Comparison of ENCODE assay signal across 1 cellular context in the genomic region with DNA sequence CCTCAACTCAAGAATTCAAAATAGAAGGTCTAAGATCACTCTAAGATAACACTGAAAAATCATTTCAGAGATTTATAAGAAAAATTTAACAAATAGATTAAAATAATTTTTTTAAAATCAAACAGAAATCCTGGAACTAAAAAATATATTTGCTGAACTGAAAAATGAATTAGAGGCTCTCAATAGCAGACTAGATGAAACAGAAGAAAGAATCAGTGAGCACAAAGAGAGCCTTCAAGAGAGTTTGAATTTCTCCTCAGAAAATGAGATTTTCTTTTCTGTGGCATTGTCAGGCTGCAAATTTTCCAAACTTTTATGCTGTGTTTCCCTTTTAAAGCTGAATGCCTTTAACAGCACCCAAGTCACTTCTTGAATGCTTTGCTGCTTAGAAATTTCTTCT.
TF ChIP-seq lines count a peak whose summit lies in the region.

No MANE protein-coding gene starts in this region.

TF ChIP-seq in GM23338, 12 proteins besides CTCF, POLR2A, EP300 and RAD21 (continued from another document):
- TF ChIP-seq, protein P1, sequence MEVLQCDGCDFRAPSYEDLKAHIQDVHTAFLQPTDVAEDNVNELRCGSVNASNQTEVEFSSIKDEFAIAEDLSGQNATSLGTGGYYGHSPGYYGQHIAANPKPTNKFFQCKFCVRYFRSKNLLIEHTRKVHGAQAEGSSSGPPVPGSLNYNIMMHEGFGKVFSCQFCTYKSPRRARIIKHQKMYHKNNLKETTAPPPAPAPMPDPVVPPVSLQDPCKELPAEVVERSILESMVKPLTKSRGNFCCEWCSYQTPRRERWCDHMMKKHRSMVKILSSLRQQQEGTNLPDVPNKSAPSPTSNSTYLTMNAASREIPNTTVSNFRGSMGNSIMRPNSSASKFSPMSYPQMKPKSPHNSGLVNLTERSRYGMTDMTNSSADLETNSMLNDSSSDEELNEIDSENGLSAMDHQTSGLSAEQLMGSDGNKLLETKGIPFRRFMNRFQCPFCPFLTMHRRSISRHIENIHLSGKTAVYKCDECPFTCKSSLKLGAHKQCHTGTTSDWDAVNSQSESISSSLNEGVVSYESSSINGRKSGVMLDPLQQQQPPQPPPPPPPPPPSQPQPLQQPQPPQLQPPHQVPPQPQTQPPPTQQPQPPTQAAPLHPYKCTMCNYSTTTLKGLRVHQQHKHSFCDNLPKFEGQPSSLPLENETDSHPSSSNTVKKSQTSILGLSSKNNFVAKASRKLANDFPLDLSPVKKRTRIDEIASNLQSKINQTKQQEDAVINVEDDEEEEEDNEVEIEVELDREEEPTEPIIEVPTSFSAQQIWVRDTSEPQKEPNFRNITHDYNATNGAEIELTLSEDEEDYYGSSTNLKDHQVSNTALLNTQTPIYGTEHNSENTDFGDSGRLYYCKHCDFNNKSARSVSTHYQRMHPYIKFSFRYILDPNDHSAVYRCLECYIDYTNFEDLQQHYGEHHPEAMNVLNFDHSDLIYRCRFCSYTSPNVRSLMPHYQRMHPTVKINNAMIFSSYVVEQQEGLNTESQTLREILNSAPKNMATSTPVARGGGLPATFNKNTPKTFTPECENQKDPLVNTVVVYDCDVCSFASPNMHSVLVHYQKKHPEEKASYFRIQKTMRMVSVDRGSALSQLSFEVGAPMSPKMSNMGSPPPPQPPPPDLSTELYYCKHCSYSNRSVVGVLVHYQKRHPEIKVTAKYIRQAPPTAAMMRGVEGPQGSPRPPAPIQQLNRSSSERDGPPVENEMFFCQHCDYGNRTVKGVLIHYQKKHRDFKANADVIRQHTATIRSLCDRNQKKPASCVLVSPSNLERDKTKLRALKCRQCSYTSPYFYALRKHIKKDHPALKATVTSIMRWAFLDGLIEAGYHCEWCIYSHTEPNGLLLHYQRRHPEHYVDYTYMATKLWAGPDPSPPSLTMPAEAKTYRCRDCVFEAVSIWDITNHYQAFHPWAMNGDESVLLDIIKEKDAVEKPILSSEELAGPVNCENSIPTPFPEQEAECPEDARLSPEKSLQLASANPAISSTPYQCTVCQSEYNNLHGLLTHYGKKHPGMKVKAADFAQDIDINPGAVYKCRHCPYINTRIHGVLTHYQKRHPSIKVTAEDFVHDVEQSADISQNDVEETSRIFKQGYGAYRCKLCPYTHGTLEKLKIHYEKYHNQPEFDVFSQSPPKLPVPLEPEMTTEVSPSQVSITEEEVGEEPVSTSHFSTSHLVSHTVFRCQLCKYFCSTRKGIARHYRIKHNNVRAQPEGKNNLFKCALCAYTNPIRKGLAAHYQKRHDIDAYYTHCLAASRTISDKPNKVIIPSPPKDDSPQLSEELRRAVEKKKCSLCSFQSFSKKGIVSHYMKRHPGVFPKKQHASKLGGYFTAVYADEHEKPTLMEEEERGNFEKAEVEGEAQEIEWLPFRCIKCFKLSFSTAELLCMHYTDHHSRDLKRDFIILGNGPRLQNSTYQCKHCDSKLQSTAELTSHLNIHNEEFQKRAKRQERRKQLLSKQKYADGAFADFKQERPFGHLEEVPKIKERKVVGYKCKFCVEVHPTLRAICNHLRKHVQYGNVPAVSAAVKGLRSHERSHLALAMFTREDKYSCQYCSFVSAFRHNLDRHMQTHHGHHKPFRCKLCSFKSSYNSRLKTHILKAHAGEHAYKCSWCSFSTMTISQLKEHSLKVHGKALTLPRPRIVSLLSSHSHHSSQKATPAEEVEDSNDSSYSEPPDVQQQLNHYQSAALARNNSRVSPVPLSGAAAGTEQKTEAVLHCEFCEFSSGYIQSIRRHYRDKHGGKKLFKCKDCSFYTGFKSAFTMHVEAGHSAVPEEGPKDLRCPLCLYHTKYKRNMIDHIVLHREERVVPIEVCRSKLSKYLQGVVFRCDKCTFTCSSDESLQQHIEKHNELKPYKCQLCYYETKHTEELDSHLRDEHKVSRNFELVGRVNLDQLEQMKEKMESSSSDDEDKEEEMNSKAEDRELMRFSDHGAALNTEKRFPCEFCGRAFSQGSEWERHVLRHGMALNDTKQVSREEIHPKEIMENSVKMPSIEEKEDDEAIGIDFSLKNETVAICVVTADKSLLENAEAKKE (CRISPR knock-in tag; IDR thresholded peaks at IDR 0.05), result no peak
- no peak for TF ChIP-seq ZNF114 (CRISPR knock-in tag; IDR thresholded peaks at IDR 0.05)
